In the genomic region with DNA sequence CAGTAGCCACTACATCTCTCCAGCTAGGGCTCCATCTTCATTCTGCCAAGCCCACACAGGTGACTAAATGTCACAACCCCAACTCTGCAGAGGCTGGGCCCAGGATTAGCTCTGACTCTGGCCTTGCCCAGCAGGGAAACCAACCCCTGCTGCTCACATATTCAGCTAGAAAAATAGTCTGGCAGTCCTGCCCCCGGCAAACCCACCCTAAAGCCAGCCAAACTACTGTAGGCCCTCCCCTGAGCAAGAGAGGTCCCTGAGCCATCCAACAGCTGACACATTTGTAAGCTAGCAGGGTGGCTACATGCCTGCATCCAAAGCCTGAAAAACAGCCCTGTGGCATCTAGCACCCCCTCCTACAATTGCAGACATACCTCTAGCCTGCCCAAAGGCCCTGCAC, we compare ENCODE assay signal across 40 cellular contexts. TPM values are rescaled to one million over a fixed set of nuclear protein-coding genes. Genes with fewer than 3 reads are reported as not detected.
"Had no signal": no experiment of that assay in that cellular context is flagged by ENCODE, and none has a peak within 500 bp of the region (broad histone marks: within the 10 kb centered on the region; RNA-seq: fewer than 3 reads in every experiment).

No MANE protein-coding gene starts in this region.

- ATAC-seq: activated CD8-positive, alpha-beta T cell treated with anti-CD3 and anti-CD28 coated beads for 36 hours; activated naive CD4-positive, alpha-beta T cell treated with anti-CD3 and anti-CD28 coated beads, Interleukin-2, amount 50 U/mL, for 72 hours; activated T-cell treated with anti-CD3 and anti-CD28 coated beads, Interleukin-2, amount 50 U/mL, for 4 hours; activated T-cell treated with anti-CD3 and anti-CD28 coated beads, Interleukin-2, amount 50 U/mL, for 72 hours; activated T-helper 17 cell treated with anti-CD3 and anti-CD28 coated beads, Interleukin-2, amount 50 U/mL, for 72 hours; body of pancreas had no signal

- H3K27me3 ChIP-seq: adrenal gland, body of pancreas, brain microvascular endothelial cell, breast epithelium, cardiac muscle cell had no signal

- H3K27ac Mint-ChIP-seq: activated B cell treated with CpG ODN at 0.5 μM for 24 hours; activated CD4-positive, alpha-beta memory T cell treated with anti-CD3 and anti-CD28 coated beads for 36 hours; activated CD4-positive, alpha-beta T cell treated with anti-CD3 and anti-CD28 coated beads, Interleukin-2, amount 10 ng/mL, durations not matched to agents 24 days and 14 days; activated CD8-positive, alpha-beta T cell treated with anti-CD3 and anti-CD28 coated beads for 36 hours; activated naive CD4-positive, alpha-beta T cell treated with anti-CD3 and anti-CD28 coated beads for 36 hours; activated naive CD4-positive, alpha-beta T cell treated with anti-CD3 and anti-CD28 coated beads, Interleukin-2, amount 50 U/mL, for 72 hours; activated naive CD8-positive, alpha-beta T cell treated with anti-CD3 and anti-CD28 coated beads for 36 hours; activated T-cell treated with anti-CD3 and anti-CD28 coated beads, Interleukin-2, amount 50 U/mL, for 72 hours; activated T-helper 1 cell treated with anti-CD3 and anti-CD28 coated beads, Interleukin-12 subunit alpha, Interleukin-12 subunit beta, Interleukin-2, Interleukin-4 antibody, amounts not matched to agents 30 ng/mL and 10 ng/mL and 1 ng/mL, durations not matched to agents 14 hours and 24 hours and 36 hours; activated T-helper 17 cell treated with anti-CD3 and anti-CD28 coated beads, Interleukin-2, amount 50 U/mL, for 72 hours; T-helper 1 cell treated with Interleukin-12 subunit alpha and Interleukin-12 subunit beta and Interleukin-4 antibody, amounts not matched to agents 30 μg/mL and 1 μg/mL, for 36 hours; T-helper 2 cell treated with Interferon-gamma antibody and Interleukin-4, amounts not matched to agents 5 μg/mL and 100 μg/mL, for 36 hours had no signal

- H3K4me1 Mint-ChIP-seq: activated B cell treated with CpG ODN at 0.5 μM for 24 hours had no signal

- H3K9me3 ChIP-seq: body of pancreas, breast epithelium had no signal

- H3K27ac ChIP-seq: adrenal gland, body of pancreas, brain microvascular endothelial cell, breast epithelium, cardiac muscle cell, VCaP had no signal

- H3K36me3 ChIP-seq: adrenal gland, brain microvascular endothelial cell, breast epithelium, cardiac muscle cell had no signal

- FAIRE-seq: astrocyte, TTC549 had no signal

- DNase-seq: activated B cell treated with CpG ODN at 0.5 μM for 24 hours; activated CD4-positive, alpha-beta memory T cell treated with anti-CD3 and anti-CD28 coated beads for 36 hours; activated CD4-positive, alpha-beta T cell treated with anti-CD3 and anti-CD28 coated beads for 4 hours; activated CD4-positive, alpha-beta T cell treated with anti-CD3 and anti-CD28 coated beads, Interleukin-2, amount 10 ng/mL, durations not matched to agents 24 days and 14 days; activated CD4-positive, alpha-beta T cell treated with anti-CD3 and anti-CD28 coated beads, Interleukin-2, amount 50 U/mL, for 1 hour; activated CD4-positive, alpha-beta T cell treated with anti-CD3 and anti-CD28 coated beads, Interleukin-2, amount 50 U/mL, for 4 hours; activated CD4-positive, CD25-positive, alpha-beta regulatory T cell treated with anti-CD3 and anti-CD28 coated beads, Interleukin-2, amount 50 U/mL, for 72 hours; activated CD8-positive, alpha-beta memory T cell treated with anti-CD3 and anti-CD28 coated beads, Interleukin-2, amount 50 U/mL, for 4 hours; activated CD8-positive, alpha-beta T cell treated with anti-CD3 and anti-CD28 coated beads for 36 hours; activated effector memory CD4-positive, alpha-beta T cell treated with anti-CD3 and anti-CD28 coated beads, Interleukin-2, amount 50 U/mL, for 16 hours; activated gamma-delta T cell treated with Interleukin-2 at 50 U/mL for 16 hours; activated naive CD4-positive, alpha-beta T cell; activated naive CD4-positive, alpha-beta T cell treated with anti-CD3 and anti-CD28 coated beads for 36 hours; activated naive CD4-positive, alpha-beta T cell treated with anti-CD3 and anti-CD28 coated beads, Interleukin-2, amount 50 U/mL, for 16 hours; activated naive CD8-positive, alpha-beta T cell treated with anti-CD3 and anti-CD28 coated beads for 36 hours; activated T-cell treated with anti-CD3 and anti-CD28 coated beads for 4 hours; activated T-cell treated with anti-CD3 and anti-CD28 coated beads, Interleukin-2, amount 50 U/mL, for 1 hour; activated T-cell treated with anti-CD3 and anti-CD28 coated beads, Interleukin-2, amount 50 U/mL, for 4 hours; activated T-cell treated with anti-CD3 and anti-CD28 coated beads, Interleukin-2, amount 50 U/mL, for 72 hours; adrenal gland; amniotic stem cell; aorta; body of pancreas; brain microvascular endothelial cell; caudate nucleus; cerebellar nuclear complex; T-helper 1 cell; T-helper 2 cell; T-helper 9 cell had no signal

- H3K4me3 ChIP-seq: adrenal gland, body of pancreas, breast epithelium, cardiac muscle cell had no signal

- H3K4me3 Mint-ChIP-seq: activated B cell treated with CpG ODN at 0.5 μM for 24 hours; activated CD4-positive, alpha-beta memory T cell treated with anti-CD3 and anti-CD28 coated beads for 36 hours; activated CD4-positive, alpha-beta T cell treated with anti-CD3 and anti-CD28 coated beads, Interleukin-2, amount 10 ng/mL, durations not matched to agents 24 days and 14 days; activated CD8-positive, alpha-beta T cell treated with anti-CD3 and anti-CD28 coated beads for 36 hours; activated naive CD4-positive, alpha-beta T cell treated with anti-CD3 and anti-CD28 coated beads for 36 hours; activated naive CD8-positive, alpha-beta T cell treated with anti-CD3 and anti-CD28 coated beads for 36 hours; activated T-cell treated with anti-CD3 and anti-CD28 coated beads, Interleukin-2, amount 50 U/mL, for 4 hours; activated T-cell treated with anti-CD3 and anti-CD28 coated beads, Interleukin-2, amount 50 U/mL, for 72 hours; activated T-helper 1 cell treated with anti-CD3 and anti-CD28 coated beads, Interleukin-12 subunit alpha, Interleukin-12 subunit beta, Interleukin-2, Interleukin-4 antibody, amounts not matched to agents 30 ng/mL and 10 ng/mL and 1 ng/mL, durations not matched to agents 14 hours and 24 hours and 36 hours; activated T-helper 17 cell treated with anti-CD3 and anti-CD28 coated beads, Interleukin-2, amount 50 U/mL, for 72 hours; central memory CD8-positive, alpha-beta T cell; T-helper 1 cell treated with Interleukin-12 subunit alpha and Interleukin-12 subunit beta and Interleukin-4 antibody, amounts not matched to agents 30 μg/mL and 1 μg/mL, for 36 hours; T-helper 2 cell treated with Interferon-gamma antibody and Interleukin-4, amounts not matched to agents 5 μg/mL and 100 μg/mL, for 36 hours had no signal

- H3K27me3 Mint-ChIP-seq: activated B cell treated with CpG ODN at 0.5 μM for 24 hours; activated CD4-positive, alpha-beta memory T cell treated with anti-CD3 and anti-CD28 coated beads for 36 hours; activated CD4-positive, alpha-beta T cell treated with anti-CD3 and anti-CD28 coated beads, Interleukin-2, amount 10 ng/mL, durations not matched to agents 24 days and 14 days; activated CD8-positive, alpha-beta T cell treated with anti-CD3 and anti-CD28 coated beads for 36 hours; activated naive CD8-positive, alpha-beta T cell treated with anti-CD3 and anti-CD28 coated beads for 36 hours; activated T-helper 17 cell treated with anti-CD3 and anti-CD28 coated beads, Interleukin-2, amount 50 U/mL, for 72 hours; central memory CD8-positive, alpha-beta T cell had no signal

- H3K4me1 ChIP-seq: body of pancreas, breast epithelium had no signal

RNA-seq across cellular contexts. Expression of gene HAVCR2, which starts 11.3 kb away (rescaled TPM):
- polyA plus RNA-seq: cardiac muscle cell had no signal

RNA-seq across cellular contexts. Expression of gene GARIN3, which starts 46.0 kb away (rescaled TPM):
- total RNA-seq: activated B cell treated with CpG ODN at 0.5 μM for 24 hours, adrenal gland, aorta, astrocyte, body of pancreas, breast epithelium, cardiac muscle cell had no signal
- polyA plus RNA-seq: adrenal gland, aorta, cardiac muscle cell had no signal
